In the genomic region with DNA sequence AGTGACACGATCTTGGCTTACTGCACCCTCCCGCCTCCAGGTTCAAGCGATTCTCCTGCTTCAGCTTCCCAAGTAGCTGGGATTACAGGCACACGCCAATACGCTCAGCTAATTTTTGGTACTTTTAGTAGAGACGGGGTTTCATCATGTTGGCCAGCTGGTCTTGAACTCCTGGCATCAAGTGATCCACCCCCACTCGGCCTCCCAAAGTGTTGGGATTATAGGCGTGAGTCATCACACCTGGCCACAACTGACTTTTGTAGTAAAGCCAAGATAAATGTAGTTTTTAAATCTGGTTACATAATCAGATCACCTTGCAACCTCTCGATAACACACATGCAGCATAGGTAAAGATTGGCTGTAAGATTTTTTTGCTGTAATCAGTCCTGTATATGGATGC, we compare ENCODE assay signal across 24 cellular contexts.
"Had no signal": no experiment of that assay in that cellular context is flagged by ENCODE, and none has a peak within 500 bp of the region (broad histone marks: within the 10 kb centered on the region; RNA-seq: fewer than 3 reads in every experiment).

No MANE protein-coding gene starts in this region.

- H3K27ac ChIP-seq: dorsolateral prefrontal cortex, esophagus squamous epithelium, hepatocyte, left ventricle myocardium inferior, lower lobe of right lung, right atrium auricular region, sigmoid colon, skin epidermis, thoracic aorta had no signal

- DNase-seq: cortex of kidney; dorsolateral prefrontal cortex; effector CD8-positive, alpha-beta T cell; esophagus squamous epithelium; foreskin fibroblast; head of caudate nucleus; kidney; left cardiac atrium; left ventricle myocardium inferior; lower lobe of right lung; mesendoderm; naive B cell; nephron progenitor cell; sigmoid colon; stimulated activated CD4-positive, alpha-beta T cell treated with anti-CD3 and anti-CD28 coated beads, Interleukin-2, amount 100 ng/mL, for 24 hours; stimulated activated CD4-positive, alpha-beta T cell treated with anti-CD3 and anti-CD28 coated beads, Interleukin-4, amount 100 ng/mL, for 4 hours; stimulated activated naive B cell treated with anti-CD40 and anti-IgM and Interleukin-4, amounts not matched to agents 10 μg/mL and 1 μg/mL and 100 μg/mL, for 72 hours; stimulated activated naive CD8-positive, alpha-beta T cell treated with anti-CD3 and anti-CD28 coated beads, Interleukin-15, amount 100 ng/mL, for 72 hours; substantia nigra; trophoblast cell had no signal

- H3K4me3 ChIP-seq: dorsolateral prefrontal cortex, esophagus squamous epithelium, hepatocyte, left ventricle myocardium inferior, lower lobe of right lung, right atrium auricular region, sigmoid colon, skin epidermis, thoracic aorta had no signal

- H3K36me3 ChIP-seq: esophagus squamous epithelium, left ventricle myocardium inferior, lower lobe of right lung, right atrium auricular region, sigmoid colon, thoracic aorta had no signal

- H3K9me3 ChIP-seq: esophagus squamous epithelium, lower lobe of right lung, right atrium auricular region, sigmoid colon, thoracic aorta had no signal

- H3K27me3 ChIP-seq: dorsolateral prefrontal cortex, esophagus squamous epithelium, hepatocyte, right atrium auricular region, sigmoid colon had no signal

- H3K4me1 ChIP-seq: esophagus squamous epithelium, left ventricle myocardium inferior, lower lobe of right lung, right atrium auricular region, sigmoid colon had no signal

- FAIRE-seq: kidney had no signal
